24 cellular contexts compared by ENCODE assay signal in genomic region chr3:149955449-149955848, GRCh38. TPM values are rescaled to one million over a fixed set of nuclear protein-coding genes. Genes with fewer than 3 reads are reported as not detected.
DNase-seq lines count a peak whose midpoint lies in the region; ATAC-seq, FAIRE-seq and TF ChIP-seq lines count a peak whose summit lies in the region.
"Had no signal": no experiment of that assay in that cellular context is flagged by ENCODE, and none has a peak within 500 bp of the region (broad histone marks: within the 10 kb centered on the region; RNA-seq: fewer than 3 reads in every experiment).

No MANE protein-coding gene starts in this region.

- no peak overlapping the region for H3K4me2 ChIP-seq in endothelial cell of umbilical vein (ENCODE audit: insufficient read depth, low read length)
- no peak overlapping the region for H3K4me2 ChIP-seq in osteoblast (ENCODE audit: insufficient read depth, low read length)

- peaks cover 0 to 2% of the 10 kb centered on the region in 2 donors for H3K27me3 Mint-ChIP-seq in CD8-positive, alpha-beta memory T cell
- H3K27me3 Mint-ChIP-seq: activated CD4-positive, alpha-beta memory T cell treated with anti-CD3 and anti-CD28 coated beads, Interleukin-2, amount 10 ng/mL, durations not matched to agents 7 days and 5 days; CD4-positive, CD25-positive, alpha-beta regulatory T cell; T-cell had no signal

- POLR2A ChIA-PET in endothelial cell of umbilical vein (lab: Charles Lee), result no interaction called here
- POLR2A ChIA-PET in CD8-positive, alpha-beta memory T cell (lab: Charles Lee), result no interaction called here

- peaks cover 21 to 38% (median 33%) of the 10 kb centered on the region in 3 donors for H3K4me1 Mint-ChIP-seq in CD8-positive, alpha-beta memory T cell

- no peaks in the 10 kb centered on the region for H3K9me3 Mint-ChIP-seq in CD8-positive, alpha-beta memory T cell
- H3K9me3 Mint-ChIP-seq: activated CD4-positive, alpha-beta memory T cell treated with anti-CD3 and anti-CD28 coated beads, Interleukin-2, amount 10 ng/mL, durations not matched to agents 7 days and 5 days; CD4-positive, CD25-positive, alpha-beta regulatory T cell; H9; T-cell had no signal

- H3K79me2 ChIP-seq in endothelial cell of umbilical vein (ENCODE audit: control insufficient read depth, insufficient read depth, low read length), result peaks cover 8% of the 10 kb centered on the region
- H3K79me2 ChIP-seq in osteoblast (ENCODE audit: insufficient read depth, low read length), result peaks cover 34% of the 10 kb centered on the region

- CTCF ChIA-PET in endothelial cell of umbilical vein (lab: Charles Lee), result interaction anchor here (0.8 to 1.9 kb wide), 11 partner anchors 9 to 261 kb away, joined by 3 to 10 read pairs (median 4); no protein-coding TSS in a partner anchor
- CTCF ChIA-PET in CD8-positive, alpha-beta memory T cell (lab: Charles Lee), result interaction anchor here (1.3 kb wide), 2 partner anchors 18 to 265 kb away, joined by 3 read pairs; no protein-coding TSS in a partner anchor

- H3K36me3 Mint-ChIP-seq in CD8-positive, alpha-beta memory T cell, result peaks cover 0 to 23% (median 3%) of the 10 kb centered on the region in 3 donors

- TF ChIP-seq CTCF in endothelial cell of umbilical vein (IDR thresholded peaks at IDR 0.05; ENCODE audit: extremely low read depth in 1 of 2, insufficient read depth in 1 of 2, low read depth in 1 of 2, low read length in 2 of 2) (no peak), osteoblast (IDR thresholded peaks at IDR 0.05; ENCODE audit: extremely low read depth, low read depth, low read length) (no peak)

- no peaks in the 10 kb centered on the region for H4K20me1 ChIP-seq in endothelial cell of umbilical vein (replicated peaks; ENCODE audit: control insufficient read depth, extremely low read depth, insufficient read depth, low read length)
- H4K20me1 ChIP-seq in osteoblast (ENCODE audit: insufficient read depth, low read length), result no peaks in the 10 kb centered on the region

- peak overlapping the region; percentile 29; the same call in 1 of the 2 replicates for H3K4me3 ChIP-seq in SK-N-MC
- H3K4me3 ChIP-seq in endothelial cell of umbilical vein (replicated peaks in 1 of 3; ENCODE audit: insufficient read depth in 1 of 3, low read depth in 1 of 3, low read length in 3 of 3), result no peak overlapping the region
- H3K4me3 ChIP-seq in osteoblast (ENCODE audit: insufficient read depth, low read length), result no peak overlapping the region
- no peak overlapping the region for H3K4me3 ChIP-seq in CD8-positive, alpha-beta memory T cell (ENCODE audit: low read length)
- H3K4me3 ChIP-seq: lung, prostate gland, sigmoid colon, upper lobe of left lung had no signal

- H2AFZ ChIP-seq in endothelial cell of umbilical vein (ENCODE audit: low read depth, low read length) (no peak overlapping the region), osteoblast (ENCODE audit: low read length) (no peak overlapping the region)

- no peak for DNase-seq in H54 (ENCODE audit: insufficient read length, low spot score)
- DNase-seq in SK-N-MC (ENCODE audit: low read depth, low spot score), result no peak
- DNase-seq in endothelial cell of umbilical vein (ENCODE audit: low read depth, low spot score), result peak; percentile 22
- DNase-seq in osteoblast (ENCODE audit: insufficient read length, low spot score, missing footprints), result no peak
- no peak for DNase-seq in EL
- no peak for DNase-seq in CD8-positive, alpha-beta memory T cell
- DNase-seq: activated CD4-positive, alpha-beta memory T cell treated with anti-CD3 and anti-CD28 coated beads, Interleukin-2, amount 10 ng/mL, durations not matched to agents 7 days and 5 days; activated gamma-delta T cell treated with Interleukin-2 at 50 U/mL for 16 hours; activated T-cell treated with anti-CD3 and anti-CD28 coated beads for 4 hours; CD4-positive, CD25-positive, alpha-beta regulatory T cell; cortex of kidney; GDM1; H9; MM.1S; NK-92 treated with Interleukin-12 subunit alpha and Interleukin-12 subunit beta, amount 100 ng/mL, for 24 hours; SHP77 treated with DMSO at 0.1 percent for 48 hours; sigmoid colon; T-cell; upper lobe of left lung had no signal

- no peak overlapping the region for H3K4me3 Mint-ChIP-seq in CD8-positive, alpha-beta memory T cell
- H3K4me3 Mint-ChIP-seq: activated CD4-positive, alpha-beta memory T cell treated with anti-CD3 and anti-CD28 coated beads, Interleukin-2, amount 10 ng/mL, durations not matched to agents 7 days and 5 days; CD4-positive, CD25-positive, alpha-beta regulatory T cell; H9; T-cell had no signal

- TF ChIP-seq POLR2A in H54 (IDR thresholded peaks at IDR 0.05; ENCODE audit: low read depth, low read length) (no peak), endothelial cell of umbilical vein (IDR thresholded peaks at IDR 0.05; ENCODE audit: low read depth, low read length) (no peak)

- peak; percentile 76 for FAIRE-seq in H54 (lab: Jason Lieb, UNC)
- FAIRE-seq in endothelial cell of umbilical vein (lab: Jason Lieb, UNC), result no peak

- H3K36me3 ChIP-seq in SK-N-MC (ENCODE audit: insufficient read depth, low read length), result peaks cover 72% of the 10 kb centered on the region
- no peaks in the 10 kb centered on the region for H3K36me3 ChIP-seq in endothelial cell of umbilical vein (ENCODE audit: control insufficient read depth in 2 of 2, extremely low read depth in 1 of 2, insufficient read depth in 2 of 2, low read length in 2 of 2)
- peaks cover 12% of the 10 kb centered on the region for H3K36me3 ChIP-seq in osteoblast (ENCODE audit: insufficient read depth, low read length)
- H3K36me3 ChIP-seq in CD8-positive, alpha-beta memory T cell (ENCODE audit: insufficient read depth, low read length), result no peaks in the 10 kb centered on the region
- H3K36me3 ChIP-seq: prostate gland had no signal

- H3K9me3 ChIP-seq in SK-N-MC (ENCODE audit: low read depth, low read length) (no peaks in the 10 kb centered on the region), endothelial cell of umbilical vein (replicated peaks; ENCODE audit: control insufficient read depth, insufficient read depth, low read length) (no peaks in the 10 kb centered on the region), osteoblast (ENCODE audit: low read depth, low read length) (no peaks in the 10 kb centered on the region)
- no peaks in the 10 kb centered on the region for H3K9me3 ChIP-seq in CD8-positive, alpha-beta memory T cell (ENCODE audit: low read length)
- H3K9me3 ChIP-seq: prostate gland, sigmoid colon, upper lobe of left lung had no signal

- H3K27ac Mint-ChIP-seq in CD8-positive, alpha-beta memory T cell, result no peak overlapping the region
- H3K27ac Mint-ChIP-seq: activated CD4-positive, alpha-beta memory T cell treated with anti-CD3 and anti-CD28 coated beads, Interleukin-2, amount 10 ng/mL, durations not matched to agents 7 days and 5 days had no signal

- H3K9ac ChIP-seq in SK-N-MC (ENCODE audit: insufficient read length) (peak overlapping the region; percentile 9), endothelial cell of umbilical vein (replicated peaks; ENCODE audit: extremely low read depth, insufficient read depth, low read length) (no peak overlapping the region)

- H3K27ac ChIP-seq in SK-N-MC (peak overlapping the region; percentile 81; the same call in 1 of the 2 replicates), endothelial cell of umbilical vein (ENCODE audit: insufficient read depth, low read depth, low read length) (no peak overlapping the region), osteoblast (ENCODE audit: low read depth, low read length) (peak overlapping the region; percentile 19)
- H3K27ac ChIP-seq in CD8-positive, alpha-beta memory T cell (ENCODE audit: low read depth, low read length), result no peak overlapping the region
- H3K27ac ChIP-seq: prostate gland, sigmoid colon, upper lobe of left lung had no signal

- H3K9me1 ChIP-seq in endothelial cell of umbilical vein (replicated peaks; ENCODE audit: control insufficient read depth, extremely low read depth, insufficient read depth, low read length), result no peaks in the 10 kb centered on the region

- no TSS peak for BruUV-seq in endothelial cell of umbilical vein (replicated peaks; lab: Mats Ljungman, UMichigan)

- no peaks in the 10 kb centered on the region for H3K27me3 ChIP-seq in endothelial cell of umbilical vein (ENCODE audit: control insufficient read depth in 2 of 2, insufficient read depth in 2 of 2, low read length in 2 of 2)
- no peaks in the 10 kb centered on the region for H3K27me3 ChIP-seq in osteoblast (ENCODE audit: insufficient read depth, low read length)
- no peaks in the 10 kb centered on the region for H3K27me3 ChIP-seq in CD8-positive, alpha-beta memory T cell (ENCODE audit: insufficient read depth, low read length, poor library complexity, severe bottlenecking)
- H3K27me3 ChIP-seq: sigmoid colon, upper lobe of left lung had no signal

- ATAC-seq in HG02938 (IDR thresholded peaks at IDR 0.05; ENCODE audit: unreplicated experiment) (no peak), HG02610 (IDR thresholded peaks at IDR 0.05; ENCODE audit: unreplicated experiment) (no peak)
- ATAC-seq: Panc1, T-cell had no signal

- intact Hi-C loops in endothelial cell of umbilical vein (cut with micrococcal nuclease), result no loop called here

- dilution Hi-C loops in endothelial cell of umbilical vein (cut with MboI; ENCODE audit: extremely low pct_ligation_motif_present, low sequenced_read_pairs), result no loop called here

- H3K4me1 ChIP-seq in endothelial cell of umbilical vein (ENCODE audit: control insufficient read depth, extremely low read depth, insufficient read depth, low read length), result peaks cover 14% of the 10 kb centered on the region
- H3K4me1 ChIP-seq in osteoblast (ENCODE audit: insufficient read depth, low read length), result peaks cover 23% of the 10 kb centered on the region
- peaks cover 7% of the 10 kb centered on the region for H3K4me1 ChIP-seq in CD8-positive, alpha-beta memory T cell (ENCODE audit: insufficient read depth, low read length)
- H3K4me1 ChIP-seq: prostate gland, upper lobe of left lung had no signal

TF ChIP-seq in endothelial cell of umbilical vein, 7 proteins besides CTCF, POLR2A, EP300 and RAD21 (continues in another document):
- TF ChIP-seq POLR2AphosphoS5 (IDR thresholded peaks at IDR 0.05; ENCODE audit: insufficient read depth, low read depth, low read length) (no peak), FOS (IDR thresholded peaks at IDR 0.05; ENCODE audit: borderline replicate concordance, insufficient read depth, low read length) (no peak), JUN (IDR thresholded peaks at IDR 0.05; ENCODE audit: borderline replicate concordance, insufficient read depth, insufficient read length, low read depth) (no peak)

RNA-seq across cellular contexts. Expression of gene PFN2, which starts 15.2 kb away (rescaled TPM):
- total RNA-seq in endothelial cell of umbilical vein (97.1 and 124 TPM in 2 replicates), osteoblast (183 and 204 TPM in 2 replicates)
- polyA plus RNA-seq in endothelial cell of umbilical vein, result 143 and 165 TPM in 2 replicates
- polyA plus RNA-seq in endothelial cell of umbilical vein (2011; cell fraction: cytosol; rRNA removed), result 166 and 169 TPM in 2 replicates
- 76.0 and 117 TPM in 2 replicates for polyA plus RNA-seq in endothelial cell of umbilical vein (2011; cell fraction: nucleus; rRNA removed)
- 99.1 and 150 TPM in 2 replicates for polyA plus RNA-seq in endothelial cell of umbilical vein (2012)
- 121 and 128 TPM in 2 replicates for polyA minus RNA-seq in endothelial cell of umbilical vein
- 15.4 TPM for polyA minus RNA-seq in endothelial cell of umbilical vein (2011; cell fraction: cytosol; rRNA and poly(A)+ RNA removed)
- polyA minus RNA-seq in endothelial cell of umbilical vein (2011; cell fraction: nucleus; rRNA and poly(A)+ RNA removed), result 60.0 and 95.9 TPM in 2 replicates
- total RNA-seq in CD8-positive, alpha-beta memory T cell, result 1 to 10 TPM; 2.7 to 3.4 TPM
- polyA plus RNA-seq in CD8-positive, alpha-beta memory T cell, result 5.3 TPM

Comparison
In these comparisons a context has a peak if more than half of its experiments do, and no peak if none do; other contexts are left out.
1. H3K27ac ChIP-seq: peak in SK-N-MC (single experiment) and osteoblast (single experiment); none in endothelial cell of umbilical vein (single experiment) and CD8-positive, alpha-beta memory T cell (single experiment).
2. RNA of gene PFN2, which starts 15.2 kb away (total RNA-seq): 183 to 204 TPM in osteoblast and 97.1 to 124 TPM in endothelial cell of umbilical vein; 2.7 to 3.4 TPM in CD8-positive, alpha-beta memory T cell; every median in the first group is over 10 times any median in the second.